In genomic region chr7:47444376-47445098, GRCh38 we compare ENCODE assay signal across 10 cellular contexts.
DNase-seq lines count a peak whose midpoint lies in the region; ATAC-seq and TF ChIP-seq lines count a peak whose summit lies in the region.
"Had no signal": no experiment of that assay in that cellular context is flagged by ENCODE, and none has a peak within 500 bp of the region (broad histone marks: within the 10 kb centered on the region; RNA-seq: fewer than 3 reads in every experiment).

No MANE protein-coding gene starts in this region.

- H3K4me3 ChIP-seq in Panc1 (ENCODE audit: low read depth in 2 of 2, low read length in 2 of 2) (no peak overlapping the region), foreskin fibroblast (ENCODE audit: low read depth in 1 of 2, low read length in 2 of 2) (no peak overlapping the region)
- H3K4me3 ChIP-seq: skin epidermis had no signal

- H3K27ac ChIP-seq in Panc1 (ENCODE audit: low read length), result peak overlapping the region; percentile 41
- H3K27ac ChIP-seq: skin epidermis had no signal

- in situ Hi-C loops in Panc1 (cut with HindIII; ENCODE audit: low pct_unique_long_range_greater_than_20kb, low sequenced_read_pairs), result no loop called here

- no TSS peak for BruUV-seq in Panc1 (replicated peaks; lab: Mats Ljungman, UMichigan)

- intact Hi-C loops in Panc1 (cut with micrococcal nuclease; ENCODE audit: unreplicated experiment), result no loop called here

- DNase-seq in GM19238 (ENCODE audit: insufficient read length, low spot score), result peak; percentile 17
- no peak for DNase-seq in Panc1 (ENCODE audit: low read depth, low spot score)
- DNase-seq in foreskin fibroblast, result peak in 1 of 2 donors; percentile 55
- no peak for DNase-seq in stimulated activated naive B cell treated with anti-CD40 and anti-IgM and Interleukin-4, amounts not matched to agents 10 μg/mL and 1 μg/mL and 100 μg/mL, for 72 hours
- no peak for DNase-seq in NCI-H1092 (lab: John Stamatoyannopoulos, UW)
- DNase-seq in NCI-H128 (lab: John Stamatoyannopoulos, UW; ENCODE audit: unreplicated experiment), result no peak
- no peak for DNase-seq in 8988T

- H3K4me3 Mint-ChIP-seq in stimulated activated naive B cell treated with anti-CD40 and anti-IgM and Interleukin-4, amounts not matched to agents 10 μg/mL and 1 μg/mL and 100 μg/mL, for 72 hours, result no peak overlapping the region

- ATAC-seq in Panc1, result no peak
- ATAC-seq in stimulated activated naive B cell treated with anti-CD40 and anti-IgM and Interleukin-4, amounts not matched to agents 10 μg/mL and 1 μg/mL and 100 μg/mL, for 72 hours (replicated peaks), result peak; percentile 51 to 61
- no peak for ATAC-seq in HG03280 (IDR thresholded peaks at IDR 0.05; ENCODE audit: unreplicated experiment)

- H3K27ac Mint-ChIP-seq in stimulated activated naive B cell treated with anti-CD40 and anti-IgM and Interleukin-4, amounts not matched to agents 10 μg/mL and 1 μg/mL and 100 μg/mL, for 72 hours, result peak overlapping the region; percentile 32

- H3K27me3 ChIP-seq in Panc1 (ENCODE audit: control insufficient read depth, insufficient read depth, low read length), result no peaks in the 10 kb centered on the region

- H3K4me1 Mint-ChIP-seq in stimulated activated naive B cell treated with anti-CD40 and anti-IgM and Interleukin-4, amounts not matched to agents 10 μg/mL and 1 μg/mL and 100 μg/mL, for 72 hours, result peaks cover 10 to 14% of the 10 kb centered on the region in 2 donors

- H3K9me3 Mint-ChIP-seq in stimulated activated naive B cell treated with anti-CD40 and anti-IgM and Interleukin-4, amounts not matched to agents 10 μg/mL and 1 μg/mL and 100 μg/mL, for 72 hours, result no peaks in the 10 kb centered on the region
- H3K9me3 Mint-ChIP-seq: IgD-negative memory B cell had no signal

- CTCF ChIA-PET in Panc1 (lab: Charles Lee), result no interaction called here

- H3K4me1 ChIP-seq in Panc1 (ENCODE audit: control insufficient read depth, insufficient read depth, low read length), result peaks cover 96% of the 10 kb centered on the region

- POLR2A ChIA-PET in Panc1 (lab: Charles Lee), result interaction anchor here (0.5 kb wide), 1 partner anchor 131 kb away, joined by 12 read pairs; no protein-coding TSS in a partner anchor

- H3K9me3 ChIP-seq in Panc1 (ENCODE audit: control insufficient read depth, insufficient read depth, low read depth, low read length), result no peaks in the 10 kb centered on the region

- H3K36me3 Mint-ChIP-seq in stimulated activated naive B cell treated with anti-CD40 and anti-IgM and Interleukin-4, amounts not matched to agents 10 μg/mL and 1 μg/mL and 100 μg/mL, for 72 hours, result peaks cover 3 to 13% of the 10 kb centered on the region in 2 donors

- H3K27me3 Mint-ChIP-seq in stimulated activated naive B cell treated with anti-CD40 and anti-IgM and Interleukin-4, amounts not matched to agents 10 μg/mL and 1 μg/mL and 100 μg/mL, for 72 hours, result no peaks in the 10 kb centered on the region
- H3K27me3 Mint-ChIP-seq: IgD-negative memory B cell had no signal

- no peak for TF ChIP-seq CTCF in Panc1 (IDR thresholded peaks at IDR 0.05)
- peak; percentile 52 for TF ChIP-seq CTCF in foreskin fibroblast (IDR thresholded peaks at IDR 0.05; ENCODE audit: low read depth, low read length)

- H3K36me3 ChIP-seq in Panc1 (ENCODE audit: control insufficient read depth, insufficient read depth, low read length), result peaks cover 8% of the 10 kb centered on the region; the same call in 1 of the 2 replicates

Comparison
In these comparisons a context has a peak if more than half of its experiments do, and no peak if none do; other contexts are left out.
1. ATAC-seq: peak in stimulated activated naive B cell treated with anti-CD40 and anti-IgM and Interleukin-4, amounts not matched to agents 10 μg/mL and 1 μg/mL and 100 μg/mL, for 72 hours (2 of 2); none in Panc1 (single experiment) and HG03280 (single experiment).